In the genomic region with DNA sequence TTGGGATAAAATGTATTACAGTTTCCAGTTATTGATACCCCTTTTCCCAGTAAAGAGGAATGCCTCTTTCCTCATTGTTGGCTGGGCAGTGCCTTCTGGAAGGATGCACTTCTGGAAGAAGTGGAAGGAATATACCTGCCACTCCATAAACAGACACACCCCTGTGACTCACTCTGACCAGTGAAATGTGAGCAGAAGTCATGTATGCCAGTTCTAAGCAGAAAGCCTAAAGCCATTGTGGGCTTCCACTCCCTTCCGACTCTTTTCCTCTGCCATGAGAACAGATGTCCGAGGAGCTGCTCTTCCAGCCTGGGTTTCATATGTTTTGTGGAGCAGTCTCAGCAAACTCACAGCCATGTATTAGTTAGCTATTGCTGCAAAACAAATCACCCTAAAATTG, we compare ENCODE assay signal across 31 cellular contexts.
"Had no signal": no experiment of that assay in that cellular context is flagged by ENCODE, and none has a peak within 500 bp of the region (broad histone marks: within the 10 kb centered on the region; RNA-seq: fewer than 3 reads in every experiment).

No MANE protein-coding gene starts in this region.

- H3K27ac ChIP-seq: Peyer's patch, RWPE1 had no signal

- DNase-seq: activated CD4-positive, alpha-beta T cell treated with anti-CD3 and anti-CD28 coated beads for 48 hours; activated CD4-positive, alpha-beta T cell treated with anti-CD3 and anti-CD28 coated beads, Interleukin-2, amount 50 U/mL, for 4 hours; activated CD4-positive, CD25-positive, alpha-beta regulatory T cell treated with anti-CD3 and anti-CD28 coated beads, Interleukin-2, amount 50 U/mL, for 72 hours; activated CD8-positive, alpha-beta T cell treated with anti-CD3 and anti-CD28 coated beads, Interleukin-2, amount 10 ng/mL, durations not matched to agents 7 days and 5 days; activated effector memory CD4-positive, alpha-beta T cell treated with Interleukin-2 at 50 U/mL for 16 hours; activated naive CD4-positive, alpha-beta T cell; activated T-cell treated with anti-CD3 and anti-CD28 coated beads, Interleukin-2, amount 50 U/mL, for 24 hours; aorta; KG1; MG63; MV-4-11; NCI-H1092 treated with DMSO at 0.1 percent for 48 hours; NCI-H1417 treated with DMSO at 0.1 percent for 48 hours; NCI-H1694; NCI-H2029; NCI-H2107; NCI-H2171 treated with DMSO at 0.1 percent for 48 hours; NCI-H226; NCI-H526 treated with DMSO at 0.1 percent for 48 hours; NCI-H82; NK-92 treated with Interleukin-12 subunit alpha and Interleukin-12 subunit beta, amount 100 ng/mL, for 24 hours; OCI-M1; Peyer's patch; SHP77; T-helper 17 cell; T-helper 9 cell had no signal

- H3K36me3 ChIP-seq: MG63, Peyer's patch had no signal

- H3K4me1 Mint-ChIP-seq: activated naive CD4-positive, alpha-beta T cell treated with anti-CD3 and anti-CD28 coated beads, Interleukin-2, amount 50 U/mL, for 24 hours; central memory CD8-positive, alpha-beta T cell; T-helper 17 cell had no signal

- H3K4me3 ChIP-seq: MG63, Peyer's patch had no signal

- H3K27me3 ChIP-seq: MG63, Peyer's patch had no signal

- H3K4me3 Mint-ChIP-seq: activated CD8-positive, alpha-beta T cell treated with anti-CD3 and anti-CD28 coated beads, Interleukin-2, amount 10 ng/mL, durations not matched to agents 7 days and 5 days; activated naive CD4-positive, alpha-beta T cell treated with anti-CD3 and anti-CD28 coated beads, Interleukin-2, amount 50 U/mL, for 24 hours; activated T-cell treated with anti-CD3 and anti-CD28 coated beads, Interleukin-2, amount 50 U/mL, for 24 hours; activated T-helper 1 cell treated with anti-CD3 and anti-CD28 coated beads, Interleukin-12 subunit alpha, Interleukin-12 subunit beta, Interleukin-2, Interleukin-4 antibody, amounts not matched to agents 30 ng/mL and 10 ng/mL and 1 ng/mL, durations not matched to agents 14 hours and 24 hours and 36 hours; central memory CD8-positive, alpha-beta T cell; T-helper 17 cell; WTC11 had no signal

- H3K4me1 ChIP-seq: Peyer's patch had no signal

- H3K27ac Mint-ChIP-seq: activated CD8-positive, alpha-beta T cell treated with anti-CD3 and anti-CD28 coated beads, Interleukin-2, amount 10 ng/mL, durations not matched to agents 7 days and 5 days; activated naive CD4-positive, alpha-beta T cell treated with anti-CD3 and anti-CD28 coated beads, Interleukin-2, amount 50 U/mL, for 24 hours; activated T-cell treated with anti-CD3 and anti-CD28 coated beads, Interleukin-2, amount 50 U/mL, for 24 hours; activated T-helper 1 cell treated with anti-CD3 and anti-CD28 coated beads, Interleukin-12 subunit alpha, Interleukin-12 subunit beta, Interleukin-2, Interleukin-4 antibody, amounts not matched to agents 30 ng/mL and 10 ng/mL and 1 ng/mL, durations not matched to agents 14 hours and 24 hours and 36 hours; T-helper 17 cell; WTC11 had no signal

- H3K9me3 ChIP-seq: Peyer's patch had no signal

- H3K36me3 Mint-ChIP-seq: activated naive CD4-positive, alpha-beta T cell treated with anti-CD3 and anti-CD28 coated beads, Interleukin-2, amount 50 U/mL, for 24 hours had no signal

- H3K9me3 Mint-ChIP-seq: central memory CD8-positive, alpha-beta T cell had no signal
